In the genomic region with DNA sequence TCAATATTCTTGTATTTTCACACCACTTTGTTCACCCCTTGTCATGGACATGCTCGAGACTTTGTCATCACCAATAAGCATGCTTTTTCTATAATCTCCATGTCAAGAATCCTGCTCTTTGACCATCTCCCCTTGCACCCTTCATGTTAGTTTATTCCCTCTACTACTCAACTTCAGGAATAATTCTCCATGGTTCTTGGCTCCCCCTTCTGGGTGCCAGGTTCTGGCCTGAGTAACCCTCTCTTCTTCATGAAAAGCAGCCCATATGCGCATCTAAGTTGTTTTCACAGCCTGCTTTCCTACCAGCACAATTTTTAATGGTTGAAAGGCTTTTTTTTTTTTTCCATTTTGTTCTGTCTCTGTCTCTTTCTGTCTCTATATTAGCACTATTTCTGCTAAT, we compare ENCODE assay signal across 12 cellular contexts.
A peak's percentile ranks its signal among the peaks of the same experiment; 100 is the strongest.
DNase-seq lines count a peak whose midpoint lies in the region; ATAC-seq and TF ChIP-seq lines count a peak whose summit lies in the region.
"Had no signal": no experiment of that assay in that cellular context is flagged by ENCODE, and none has a peak within 500 bp of the region (broad histone marks: within the 10 kb centered on the region; RNA-seq: fewer than 3 reads in every experiment).

No MANE protein-coding gene starts in this region.

- H3K4me1 ChIP-seq in cardiac muscle cell (ENCODE audit: low read depth): no peaks in the 10 kb centered on the region
- no peaks in the 10 kb centered on the region for H3K4me1 ChIP-seq in adipocyte (ENCODE audit: control insufficient read depth, insufficient read depth, low read length)
- no peaks in the 10 kb centered on the region for H3K4me1 ChIP-seq in left lung
- H3K4me1 ChIP-seq: thyroid gland had no signal

- H3K36me3 ChIP-seq in cardiac muscle cell (no peaks in the 10 kb centered on the region), adipocyte (ENCODE audit: control insufficient read depth, insufficient read depth, low read length, severe bottlenecking) (no peaks in the 10 kb centered on the region), left lung (peaks cover 0 to 1% of the 10 kb centered on the region in 2 donors)
- H3K36me3 ChIP-seq: neutrophil, thyroid gland had no signal

- H3K4me3 ChIP-seq in cardiac muscle cell (no peak overlapping the region), adipocyte (ENCODE audit: low read length) (no peak overlapping the region), fibroblast of villous mesenchyme (ENCODE audit: low read depth, low read length) (no peak overlapping the region), left lung (no peak overlapping the region)
- H3K4me3 ChIP-seq: lung, thyroid gland had no signal

- H3K27ac ChIP-seq in cardiac muscle cell (no peak overlapping the region), left lung (no peak overlapping the region)
- H3K27ac ChIP-seq: neutrophil, thyroid gland had no signal

- DNase-seq in cardiac muscle cell (ENCODE audit: low read depth in 1 of 2, low spot score in 1 of 2) (peak in 1 of 2 donors; percentile 19), cardiac septum (ENCODE audit: low spot score) (no peak), adipocyte (ENCODE audit: low read depth) (peak; percentile 24), fibroblast of villous mesenchyme (ENCODE audit: low read depth) (peak; percentile 20), stromal cell of bone marrow (ENCODE audit: low read depth) (peak; percentile 7), left lung (no peak)
- DNase-seq: activated naive CD8-positive, alpha-beta T cell treated with anti-CD3 and anti-CD28 coated beads for 36 hours; thyroid gland had no signal

- intact Hi-C loops in cardiac septum (cut with DNase I) (no loop called here), left lung (cut with DNase I) (no loop called here)

- TF ChIP-seq CTCF in cardiac muscle cell (IDR thresholded peaks at IDR 0.05; ENCODE audit: low read depth, low read length) (peak; percentile 26), fibroblast of villous mesenchyme (IDR thresholded peaks at IDR 0.05; ENCODE audit: insufficient read depth, low read depth, low read length) (peak; percentile 52), left lung (IDR thresholded peaks at IDR 0.05) (no peak)

- H3K9ac ChIP-seq in adipocyte (ENCODE audit: low read length): no peak overlapping the region

- H3K27me3 ChIP-seq in cardiac muscle cell (no peaks in the 10 kb centered on the region), adipocyte (replicated peaks; ENCODE audit: control insufficient read depth, insufficient read depth, low read length) (no peaks in the 10 kb centered on the region), left lung (no peaks in the 10 kb centered on the region)
- H3K27me3 ChIP-seq: neutrophil, thyroid gland had no signal

- H3K9me3 ChIP-seq in cardiac muscle cell (ENCODE audit: low read depth) (no peaks in the 10 kb centered on the region), adipocyte (ENCODE audit: control insufficient read depth, low read length) (peaks cover 9% of the 10 kb centered on the region), left lung (peaks cover 0 to 11% of the 10 kb centered on the region in 2 donors)
- H3K9me3 ChIP-seq: neutrophil, thyroid gland had no signal

- ATAC-seq in HG03280 (IDR thresholded peaks at IDR 0.05; ENCODE audit: unreplicated experiment) (no peak), left lung (no peak), HG03442 (IDR thresholded peaks at IDR 0.05; ENCODE audit: unreplicated experiment) (no peak)

Comparison
In these comparisons a context has a peak if more than half of its experiments do, and no peak if none do; other contexts are left out.
1. DNase-seq: peak in adipocyte (single experiment), fibroblast of villous mesenchyme (single experiment) and stromal cell of bone marrow (single experiment); none in cardiac septum (single experiment) and left lung (0 of 2).
2. CTCF ChIP-seq: peak in cardiac muscle cell (single experiment) and fibroblast of villous mesenchyme (single experiment); none in left lung (0 of 2).